24 cellular contexts compared by ENCODE assay signal in genomic region chrX:130560558-130560957, GRCh38.
DNase-seq lines count a peak whose midpoint lies in the region; ATAC-seq, FAIRE-seq and TF ChIP-seq lines count a peak whose summit lies in the region.
"Had no signal": no experiment of that assay in that cellular context is flagged by ENCODE, and none has a peak within 500 bp of the region (broad histone marks: within the 10 kb centered on the region; RNA-seq: fewer than 3 reads in every experiment).

No MANE protein-coding gene starts in this region.

- H3K27me3 ChIP-seq in smooth muscle cell (ENCODE audit: low read depth) (no peaks in the 10 kb centered on the region), adrenal gland (peaks cover 11% of the 10 kb centered on the region)
- H3K27me3 ChIP-seq: MG63, SJSA1 had no signal

- H3K4me2 ChIP-seq in A549: peak overlapping the region; percentile 47
- H3K4me2 ChIP-seq in smooth muscle cell: no peak overlapping the region

- no peak for DNase-seq in A549 (ENCODE audit: low read depth in 1 of 2, low spot score in 1 of 2)
- DNase-seq in DMS53 treated with DMSO at 0.1 percent for 48 hours (lab: John Stamatoyannopoulos, UW; ENCODE audit: unreplicated experiment): peak; percentile 47
- DNase-seq in astrocyte of the hippocampus (ENCODE audit: low read depth, low spot score): peak; percentile 1
- DNase-seq in mucosa of descending colon: no peak
- no peak for DNase-seq in smooth muscle cell (lab: John Stamatoyannopoulos, UW; ENCODE audit: unreplicated experiment)
- DNase-seq in adrenal gland: no peak
- DNase-seq in CD14-positive monocyte (ENCODE audit: low spot score): no peak
- DNase-seq in stimulated activated naive CD4-positive, alpha-beta T cell treated with Interleukin-2 at 50 U/mL for 16 hours (lab: John Stamatoyannopoulos, UW): no peak
- DNase-seq: DMS 273 treated with DMSO at 0.1 percent for 48 hours, Karpas-422, MG63, NCI-H1417, NCI-H1694 treated with DMSO at 0.1 percent for 48 hours, NCI-H2081 treated with DMSO at 0.1 percent for 48 hours, NCI-H2171 treated with DMSO at 0.1 percent for 48 hours, NCI-H524 treated with DMSO at 0.1 percent for 48 hours had no signal

- H3K9me3 ChIP-seq in A549 (no peaks in the 10 kb centered on the region), mucosa of descending colon (no peaks in the 10 kb centered on the region), smooth muscle cell (replicated peaks; ENCODE audit: low read depth) (no peaks in the 10 kb centered on the region), adrenal gland (replicated peaks in 1 of 3) (no peaks in the 10 kb centered on the region)
- H3K9me3 ChIP-seq: MG63, SJSA1 had no signal

- H3K4me3 ChIP-seq in A549 (no peak overlapping the region), mucosa of descending colon (no peak overlapping the region), smooth muscle cell (no peak overlapping the region), adrenal gland (no peak overlapping the region)
- H3K4me3 ChIP-seq: MG63, SJSA1 had no signal

- H3K27ac ChIP-seq in A549: no peak overlapping the region; a peak in 2 of 6 replicates
- H3K27ac ChIP-seq in smooth muscle cell (ENCODE audit: low read depth): no peak overlapping the region
- H3K27ac ChIP-seq in adrenal gland: no peak overlapping the region
- H3K27ac ChIP-seq: 22Rv1, SJSA1 had no signal

- peaks cover 1 to 2% (median 2%) of the 10 kb centered on the region in 3 donors for H3K27me3 Mint-ChIP-seq in CD14-positive monocyte (ENCODE audit: low read depth in 3 of 3)
- H3K27me3 Mint-ChIP-seq: B cell had no signal

- no peak overlapping the region for H3K4me3 Mint-ChIP-seq in CD14-positive monocyte
- H3K4me3 Mint-ChIP-seq: B cell, IgD-negative memory B cell had no signal

- no peaks in the 10 kb centered on the region for H3K36me3 ChIP-seq in mucosa of descending colon (ENCODE audit: low read depth)
- H3K36me3 ChIP-seq in smooth muscle cell (ENCODE audit: low read depth): no peaks in the 10 kb centered on the region
- H3K36me3 ChIP-seq in adrenal gland (replicated peaks in 1 of 2): no peaks in the 10 kb centered on the region
- H3K36me3 ChIP-seq: MG63, SJSA1 had no signal

- CTCF ChIA-PET in A549 (lab: Yijun Ruan, JAX): interaction anchor here (1.4 kb wide), 1 partner anchor 168 kb away, joined by 3 read pairs; no protein-coding TSS in a partner anchor

- no peak overlapping the region for H2AFZ ChIP-seq in smooth muscle cell (ENCODE audit: low read depth)

- TF ChIP-seq CTCF in A549 (IDR thresholded peaks at IDR 0.05): no peak
- TF ChIP-seq CTCF in mucosa of descending colon (IDR thresholded peaks at IDR 0.05): no peak
- no peak for TF ChIP-seq CTCF in smooth muscle cell (IDR thresholded peaks at IDR 0.05; ENCODE audit: borderline replicate concordance, insufficient read depth, poor library complexity, severe bottlenecking)
- TF ChIP-seq CTCF in adrenal gland (IDR thresholded peaks at IDR 0.05): no peak
- TF ChIP-seq CTCF in CD14-positive monocyte (IDR thresholded peaks at IDR 0.05): no peak

- 12% methylated on average over 1 of the region's 5 CpGs for WGBS in A549 (ENCODE audit: missing lambda C conversion rate)
- 43% methylated on average over 1 of the region's 5 CpGs for WGBS in smooth muscle cell (ENCODE audit: low lambda C conversion rate)
- WGBS in adrenal gland, 4 donors: 56 to 84% (median 67%) methylated on average over 4 to 5 of the region's 5 CpGs

- intact Hi-C loops in mucosa of descending colon (cut with DNase I, micrococcal nuclease): no loop called here
- intact Hi-C loops in adrenal gland (cut with DNase I): no loop called here
- intact Hi-C loops in CD14-positive monocyte (cut with micrococcal nuclease): no loop called here

- no peaks in the 10 kb centered on the region for H3K36me3 Mint-ChIP-seq in CD14-positive monocyte
- H3K36me3 Mint-ChIP-seq: IgD-negative memory B cell had no signal

- no peak for TF ChIP-seq RAD21 in A549 (conservative IDR thresholded peaks at IDR 0.05 in 1 of 2, IDR thresholded peaks at IDR 0.05 in 1 of 2)

- no peaks in the 10 kb centered on the region for H3F3A ChIP-seq in smooth muscle cell (ENCODE audit: low read depth)

- H3K27ac Mint-ChIP-seq in CD14-positive monocyte: no peak overlapping the region
- H3K27ac Mint-ChIP-seq: B cell, IgD-negative memory B cell had no signal

- H4K20me1 ChIP-seq in smooth muscle cell (ENCODE audit: low read depth): no peaks in the 10 kb centered on the region

- H3K4me1 Mint-ChIP-seq in CD14-positive monocyte: no peaks in the 10 kb centered on the region
- H3K4me1 Mint-ChIP-seq: IgD-negative memory B cell had no signal

- TF ChIP-seq POLR2A in A549 (IDR thresholded peaks at IDR 0.05; ENCODE audit: low read length) (no peak), adrenal gland (IDR thresholded peaks at IDR 0.05) (no peak)

- ATAC-seq in A549: no peak
- ATAC-seq in mucosa of descending colon: peak; percentile 65

- peaks cover 0 to 6% (median 0%) of the 10 kb centered on the region in 7 donors for H3K9me3 Mint-ChIP-seq in CD14-positive monocyte
- H3K9me3 Mint-ChIP-seq: IgD-negative memory B cell had no signal

- no peak overlapping the region for H3K9ac ChIP-seq in smooth muscle cell (ENCODE audit: low read depth)

- FAIRE-seq in A549 (lab: Jason Lieb, UNC): peak; percentile 92
- FAIRE-seq: G401.6, GM19239, H54, RCC 7860 had no signal

- H3K79me2 ChIP-seq in smooth muscle cell (ENCODE audit: low read depth): no peaks in the 10 kb centered on the region

- POLR2A ChIA-PET in A549 (lab: Yijun Ruan, JAX): no interaction called here

- H3K4me1 ChIP-seq in A549 (peaks cover 18% of the 10 kb centered on the region), mucosa of descending colon (ENCODE audit: low read depth) (no peaks in the 10 kb centered on the region), smooth muscle cell (ENCODE audit: low read depth) (no peaks in the 10 kb centered on the region), adrenal gland (replicated peaks in 1 of 2) (no peaks in the 10 kb centered on the region)

- TF ChIP-seq EP300 in A549 (IDR thresholded peaks at IDR 0.05): no peak

TF ChIP-seq in A549, 52 proteins besides CTCF, POLR2A, EP300 and RAD21:
- TF ChIP-seq CHD4 (IDR thresholded peaks at IDR 0.05; ENCODE audit: borderline replicate concordance) (no peak), EHMT2 (IDR thresholded peaks at IDR 0.05; ENCODE audit: low read depth) (no peak), POLR2AphosphoS2 (conservative IDR thresholded peaks at IDR 0.05; ENCODE audit: low read length) (no peak)

Comparison
In these comparisons a context has a peak if more than half of its experiments do, and no peak if none do; other contexts are left out.
1. DNase-seq: peak in DMS53 treated with DMSO at 0.1 percent for 48 hours (single experiment) and astrocyte of the hippocampus (single experiment); none in A549 (0 of 2), mucosa of descending colon (0 of 3), smooth muscle cell (single experiment), adrenal gland (0 of 7), CD14-positive monocyte (single experiment) and stimulated activated naive CD4-positive, alpha-beta T cell treated with Interleukin-2 at 50 U/mL for 16 hours (single experiment).